In the genomic region with DNA sequence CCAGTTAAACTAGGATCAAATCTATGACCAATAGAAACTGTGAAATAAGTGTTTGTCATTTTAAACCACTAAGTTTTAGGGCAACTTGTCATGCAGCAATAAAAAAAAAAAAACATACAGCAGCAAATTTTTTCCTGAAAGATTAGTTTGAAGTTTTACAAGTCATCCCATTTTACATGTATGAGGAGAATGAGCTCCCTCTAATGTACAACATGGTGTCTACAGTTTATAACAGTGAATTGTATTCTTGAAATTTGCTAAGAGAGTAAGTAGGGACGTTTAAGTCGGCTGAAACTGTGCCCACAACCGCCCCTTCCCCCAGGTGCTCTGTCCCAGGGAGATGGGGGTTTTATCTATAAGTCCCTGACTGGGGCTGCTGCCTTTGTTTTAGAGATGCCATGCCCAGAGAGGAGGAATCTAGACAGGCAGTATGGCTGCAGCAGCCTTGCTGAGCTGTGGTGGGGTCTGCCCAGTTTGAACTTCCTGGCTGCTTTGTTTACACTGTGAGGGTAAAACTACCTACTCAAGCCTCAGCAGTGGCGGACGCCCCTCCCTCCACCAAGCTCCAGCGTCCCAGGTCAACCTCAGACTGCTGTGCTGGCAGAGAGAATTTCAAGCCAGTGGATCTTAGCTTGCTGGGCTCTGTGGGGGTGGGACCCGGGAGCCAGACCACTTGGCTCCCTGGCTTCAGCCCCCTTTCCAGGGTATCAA, we compare ENCODE assay signal across 12 cellular contexts.
DNase-seq lines count a peak whose midpoint lies in the region; ATAC-seq and TF ChIP-seq lines count a peak whose summit lies in the region.
"Had no signal": no experiment of that assay in that cellular context is flagged by ENCODE, and none has a peak within 500 bp of the region (broad histone marks: within the 10 kb centered on the region; RNA-seq: fewer than 3 reads in every experiment).

No MANE protein-coding gene starts in this region.

- in situ Hi-C loops in Panc1 (cut with HindIII; ENCODE audit: low pct_unique_long_range_greater_than_20kb, low sequenced_read_pairs), result no loop called here

- no TSS peak for BruUV-seq in Panc1 (replicated peaks; lab: Mats Ljungman, UMichigan)

- H3K27me3 ChIP-seq in GM23338 (ENCODE audit: insufficient read depth), result no peaks in the 10 kb centered on the region
- no peaks in the 10 kb centered on the region for H3K27me3 ChIP-seq in Panc1 (ENCODE audit: control insufficient read depth, insufficient read depth, low read length)
- H3K27me3 ChIP-seq: ascending aorta had no signal

- TF ChIP-seq CTCF in AG09309 (IDR thresholded peaks at IDR 0.05; ENCODE audit: control insufficient read depth, insufficient read depth, low read depth, low read length, missing control alignments) (peak; percentile 20), GM23338 (conservative IDR thresholded peaks at IDR 0.05; ENCODE audit: low read depth in 2 of 2) (peak in 1 of 2 experiments; percentile 17; a peak in 1 of 4 replicates), Panc1 (IDR thresholded peaks at IDR 0.05) (peak; percentile 12; the same call in 1 of the 2 replicates)

- no peaks in the 10 kb centered on the region for H3F3A ChIP-seq in GM23338 (replicated peaks; ENCODE audit: low read depth)

- no peak overlapping the region for H3K4me2 ChIP-seq in GM23338

- H3K9me2 ChIP-seq in GM23338 (ENCODE audit: insufficient read depth), result no peaks in the 10 kb centered on the region

- H3K79me2 ChIP-seq in GM23338 (replicated peaks; ENCODE audit: insufficient read depth), result no peaks in the 10 kb centered on the region

- intact Hi-C loops in Panc1 (cut with micrococcal nuclease; ENCODE audit: unreplicated experiment), result no loop called here
- intact Hi-C loops in Right ventricle myocardium superior (cut with DNase I), result no loop called here
- intact Hi-C loops in cardiac septum (cut with DNase I), result no loop called here
- intact Hi-C loops in activated CD4-positive, alpha-beta T cell treated with anti-CD3 and anti-CD28 coated beads, Interleukin-2, amount 10 ng/mL, durations not matched to agents 24 days and 14 days (cut with micrococcal nuclease), result no loop called here

- no peak overlapping the region for H3K4me3 Mint-ChIP-seq in GM23338
- H3K4me3 Mint-ChIP-seq in activated CD4-positive, alpha-beta T cell treated with anti-CD3 and anti-CD28 coated beads, Interleukin-2, amount 10 ng/mL, durations not matched to agents 24 days and 14 days, result no peak overlapping the region
- H3K4me3 Mint-ChIP-seq: CD4-positive, CD25-positive, alpha-beta regulatory T cell; natural killer cell had no signal

- no peak overlapping the region for H3K4me3 ChIP-seq in AG09309 (ENCODE audit: control insufficient read depth, low read depth, low read length)
- H3K4me3 ChIP-seq in GM23338, result no peak overlapping the region
- no peak overlapping the region for H3K4me3 ChIP-seq in Panc1 (ENCODE audit: low read depth in 2 of 2, low read length in 2 of 2)
- H3K4me3 ChIP-seq: ascending aorta had no signal

- no peaks in the 10 kb centered on the region for H3K9me3 ChIP-seq in Panc1 (ENCODE audit: control insufficient read depth, insufficient read depth, low read depth, low read length)
- H3K9me3 ChIP-seq: ascending aorta had no signal

- no peak overlapping the region; the same call in 1 of the 2 replicates for H2AFZ ChIP-seq in GM23338

- CTCF ChIA-PET in Panc1 (lab: Charles Lee), result interaction anchor here (0.7 kb wide), 2 partner anchors 472 to 539 kb away, joined by 4 to 5 read pairs; no protein-coding TSS in a partner anchor

- no peaks in the 10 kb centered on the region for H3K4me1 Mint-ChIP-seq in GM23338
- no peaks in the 10 kb centered on the region for H3K4me1 Mint-ChIP-seq in activated CD4-positive, alpha-beta T cell treated with anti-CD3 and anti-CD28 coated beads, Interleukin-2, amount 10 ng/mL, durations not matched to agents 24 days and 14 days
- H3K4me1 Mint-ChIP-seq: CD4-positive, CD25-positive, alpha-beta regulatory T cell; natural killer cell had no signal

- POLR2A ChIA-PET in Panc1 (lab: Charles Lee), result no interaction called here

- DNase-seq in AG09309 (ENCODE audit: low read depth) (no peak), GM23338 (ENCODE audit: low spot score) (peak; percentile 8), Panc1 (ENCODE audit: low read depth, low spot score) (no peak), iris pigment epithelial cell (ENCODE audit: low read depth) (peak; percentile 23), Right ventricle myocardium superior (no peak), cardiac septum (ENCODE audit: low spot score) (no peak), cortex of kidney (lab: John Stamatoyannopoulos, UW) (no peak)
- no peak for DNase-seq in activated CD4-positive, alpha-beta T cell treated with anti-CD3 and anti-CD28 coated beads, Interleukin-2, amount 10 ng/mL, durations not matched to agents 24 days and 14 days
- DNase-seq: CD4-positive, CD25-positive, alpha-beta regulatory T cell; natural killer cell; NCI-H524 treated with DMSO at 0.1 percent for 48 hours had no signal

- H3K27ac ChIP-seq in GM23338 (ENCODE audit: low read depth) (no peak overlapping the region), Panc1 (ENCODE audit: low read length) (no peak overlapping the region)
- H3K27ac ChIP-seq: ascending aorta had no signal

- no peak overlapping the region for H3K27ac Mint-ChIP-seq in GM23338
- no peak overlapping the region for H3K27ac Mint-ChIP-seq in activated CD4-positive, alpha-beta T cell treated with anti-CD3 and anti-CD28 coated beads, Interleukin-2, amount 10 ng/mL, durations not matched to agents 24 days and 14 days
- H3K27ac Mint-ChIP-seq: CD4-positive, CD25-positive, alpha-beta regulatory T cell; natural killer cell had no signal

- H3K4me1 ChIP-seq in GM23338 (ENCODE audit: insufficient read depth), result no peaks in the 10 kb centered on the region
- H3K4me1 ChIP-seq in Panc1 (ENCODE audit: control insufficient read depth, insufficient read depth, low read length), result no peaks in the 10 kb centered on the region
- H3K4me1 ChIP-seq: ascending aorta had no signal

- H3K9me3 Mint-ChIP-seq in GM23338, result no peaks in the 10 kb centered on the region
- peaks cover 3% of the 10 kb centered on the region for H3K9me3 Mint-ChIP-seq in activated CD4-positive, alpha-beta T cell treated with anti-CD3 and anti-CD28 coated beads, Interleukin-2, amount 10 ng/mL, durations not matched to agents 24 days and 14 days

- no peaks in the 10 kb centered on the region for H4K20me1 ChIP-seq in GM23338 (replicated peaks; ENCODE audit: insufficient read depth)

- H3K27me3 Mint-ChIP-seq in GM23338 (ENCODE audit: insufficient read depth, low read depth, poor library complexity), result peaks cover 3% of the 10 kb centered on the region
- H3K27me3 Mint-ChIP-seq in activated CD4-positive, alpha-beta T cell treated with anti-CD3 and anti-CD28 coated beads, Interleukin-2, amount 10 ng/mL, durations not matched to agents 24 days and 14 days, result no peaks in the 10 kb centered on the region
- H3K27me3 Mint-ChIP-seq: CD4-positive, CD25-positive, alpha-beta regulatory T cell had no signal

- H3K36me3 Mint-ChIP-seq in GM23338 (ENCODE audit: low read depth), result no peaks in the 10 kb centered on the region; the same call in 2 of the 3 replicates
- H3K36me3 Mint-ChIP-seq in activated CD4-positive, alpha-beta T cell treated with anti-CD3 and anti-CD28 coated beads, Interleukin-2, amount 10 ng/mL, durations not matched to agents 24 days and 14 days (ENCODE audit: low read depth), result no peaks in the 10 kb centered on the region
- H3K36me3 Mint-ChIP-seq: CD4-positive, CD25-positive, alpha-beta regulatory T cell; natural killer cell had no signal

- no peaks in the 10 kb centered on the region for H3K36me3 ChIP-seq in GM23338 (ENCODE audit: insufficient read depth)
- no peaks in the 10 kb centered on the region for H3K36me3 ChIP-seq in Panc1 (ENCODE audit: control insufficient read depth, insufficient read depth, low read length)
- H3K36me3 ChIP-seq: ascending aorta had no signal

- ATAC-seq in GM23338, result peak; percentile 43; the same call in 1 of the 3 replicates
- no peak for ATAC-seq in Panc1
- no peak for ATAC-seq in Right ventricle myocardium superior (ENCODE audit: poor library complexity)
- ATAC-seq: natural killer cell had no signal

TF ChIP-seq in GM23338, 12 proteins besides CTCF, POLR2A, EP300 and RAD21:
- TF ChIP-seq EZH2 (IDR thresholded peaks at IDR 0.05; ENCODE audit: low read depth, unreplicated experiment) (no peak), JUNB (IDR thresholded peaks at IDR 0.05; ENCODE audit: unreplicated experiment) (no peak)

Comparison
In these comparisons a context has a peak if more than half of its experiments do, and no peak if none do; other contexts are left out.
1. DNase-seq: peak in GM23338 (single experiment) and iris pigment epithelial cell (single experiment); none in AG09309 (single experiment), Panc1 (single experiment), Right ventricle myocardium superior (single experiment), cardiac septum (single experiment), activated CD4-positive, alpha-beta T cell treated with anti-CD3 and anti-CD28 coated beads, Interleukin-2, amount 10 ng/mL, durations not matched to agents 24 days and 14 days (single experiment) and cortex of kidney (single experiment).